14 cellular contexts compared by ENCODE assay signal in the genomic region with DNA sequence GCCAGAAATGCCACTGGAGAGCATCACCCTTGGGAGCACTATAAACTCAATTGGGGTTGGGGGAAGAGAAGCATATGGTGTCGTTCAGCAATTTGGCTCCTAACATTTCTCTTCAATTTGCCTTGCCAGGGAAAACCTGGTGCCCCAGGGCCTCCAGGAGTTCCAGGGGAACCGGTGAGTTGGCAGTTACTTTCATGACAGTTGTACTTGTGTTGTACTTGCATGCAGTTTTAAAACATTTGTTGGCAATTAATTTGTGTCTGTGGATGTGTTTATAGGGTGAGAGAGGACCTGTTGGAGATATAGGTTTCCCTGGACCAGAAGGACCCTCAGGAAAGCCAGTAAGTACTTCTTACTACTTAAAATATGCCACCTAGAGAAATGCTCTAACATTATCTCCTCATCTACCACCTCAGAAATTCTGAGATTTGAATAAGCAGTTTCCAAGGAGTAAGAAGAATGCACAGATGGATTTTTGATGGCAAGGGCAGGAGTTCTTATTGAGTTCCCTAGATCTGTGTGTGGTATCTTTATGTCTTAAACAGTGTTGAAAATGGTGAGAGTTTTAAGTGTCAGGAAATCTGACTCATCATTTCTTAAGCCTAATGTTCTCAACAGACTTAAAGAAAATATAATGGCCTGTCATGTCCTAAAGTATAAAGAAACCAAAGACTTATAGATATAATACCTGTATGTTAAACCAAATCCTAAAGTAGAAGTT.
"Had no signal": no experiment of that assay in that cellular context is flagged by ENCODE, and none has a peak within 500 bp of the region (broad histone marks: within the 10 kb centered on the region; RNA-seq: fewer than 3 reads in every experiment).

No MANE protein-coding gene starts in this region.

- H3K27ac ChIP-seq: gastrocnemius medialis, heart left ventricle, sigmoid colon, thyroid gland had no signal

- DNase-seq: activated B cell treated with CpG ODN at 0.5 μM for 24 hours; activated CD4-positive, alpha-beta memory T cell treated with anti-CD3 and anti-CD28 coated beads for 36 hours; activated CD4-positive, alpha-beta T cell treated with anti-CD3 and anti-CD28 coated beads for 4 hours; activated T-cell treated with anti-CD3 and anti-CD28 coated beads for 4 hours; effector CD4-positive, alpha-beta T cell; gastrocnemius medialis; heart left ventricle; left ventricle myocardium superior; nephron progenitor cell; nucleus accumbens; sigmoid colon; stimulated activated CD8-positive, alpha-beta memory T cell treated with anti-CD3 and anti-CD28 coated beads, Interleukin-4, amount 100 ng/mL, for 48 hours; stimulated activated naive CD4-positive, alpha-beta T cell; thyroid gland had no signal

- ATAC-seq: gastrocnemius medialis, heart left ventricle, left ventricle myocardium superior had no signal

- H3K27me3 ChIP-seq: gastrocnemius medialis, heart left ventricle, sigmoid colon, thyroid gland had no signal

- H3K9me3 ChIP-seq: gastrocnemius medialis, heart left ventricle, sigmoid colon, thyroid gland had no signal

- H3K4me3 ChIP-seq: gastrocnemius medialis, heart left ventricle, sigmoid colon, thyroid gland had no signal

- H3K36me3 ChIP-seq: gastrocnemius medialis, heart left ventricle, sigmoid colon, thyroid gland had no signal

- H3K4me1 ChIP-seq: gastrocnemius medialis, heart left ventricle, sigmoid colon, thyroid gland had no signal
